In the genomic region with DNA sequence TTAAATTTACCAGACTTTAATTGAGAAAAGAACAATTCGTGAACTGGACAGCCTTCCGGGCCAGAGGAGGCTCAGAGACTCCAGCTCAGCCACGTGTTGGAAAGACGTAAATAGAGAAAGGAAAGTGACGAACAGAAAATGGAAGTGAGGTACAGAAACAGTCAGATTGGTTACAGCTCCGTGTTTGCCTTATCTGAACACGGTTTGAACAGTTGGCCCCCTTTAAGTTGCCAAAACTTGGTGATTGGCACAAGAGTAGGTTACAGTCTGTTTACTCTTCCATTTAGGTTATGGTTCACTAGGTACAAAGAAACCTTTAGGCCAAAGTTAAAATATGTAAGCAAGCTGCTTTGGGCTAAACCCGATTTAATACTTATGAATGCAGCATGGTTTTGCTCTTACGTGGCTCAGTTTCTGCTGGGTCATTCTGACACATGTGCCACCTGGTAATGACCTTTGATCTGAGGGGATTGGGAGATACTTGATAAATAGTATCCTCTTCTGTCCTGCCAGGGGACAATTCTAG, we compare ENCODE assay signal across 1 cellular context.
TF ChIP-seq lines count a peak whose summit lies in the region.

No MANE protein-coding gene starts in this region.

TF ChIP-seq in GM12878, 131 proteins besides CTCF, POLR2A, EP300 and RAD21 (continued from another document):
- TF ChIP-seq TCF7 (IDR thresholded peaks at IDR 0.05; ENCODE audit: borderline replicate concordance), result 0 out of 2 replicates have a peak, but pooled peaks have one; percentile 44
- no peak for TF ChIP-seq BMI1 (IDR thresholded peaks at IDR 0.05; ENCODE audit: borderline replicate concordance)
- no peak for TF ChIP-seq ESRRA (IDR thresholded peaks at IDR 0.05; ENCODE audit: low read length)
- TF ChIP-seq FOXM1 (IDR thresholded peaks at IDR 0.05; ENCODE audit: low read depth, low read length), result peak; percentile 43; the same call in 1 of the 2 replicates
- no peak for TF ChIP-seq YY1 (IDR thresholded peaks at IDR 0.05; ENCODE audit: low read depth, low read length)
- TF ChIP-seq FOS (IDR thresholded peaks at IDR 0.05; ENCODE audit: borderline replicate concordance, extremely low read depth, insufficient read length), result no peak
- TF ChIP-seq, protein P1, sequence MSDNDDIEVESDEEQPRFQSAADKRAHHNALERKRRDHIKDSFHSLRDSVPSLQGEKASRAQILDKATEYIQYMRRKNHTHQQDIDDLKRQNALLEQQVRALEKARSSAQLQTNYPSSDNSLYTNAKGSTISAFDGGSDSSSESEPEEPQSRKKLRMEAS (IDR thresholded peaks at IDR 0.05; ENCODE audit: low read depth, low read length), result no peak
- TF ChIP-seq RAD51 (IDR thresholded peaks at IDR 0.05), result peak; percentile 55
- TF ChIP-seq MYC (IDR thresholded peaks at IDR 0.05; ENCODE audit: insufficient read depth, insufficient read length, insufficient replicate concordance, low read length, severe bottlenecking), result no peak
- no peak for TF ChIP-seq SUPT20H (IDR thresholded peaks at IDR 0.05; ENCODE audit: borderline replicate concordance, control insufficient read depth, low read depth, low read length)
- TF ChIP-seq CBFB (IDR thresholded peaks at IDR 0.05; ENCODE audit: low read depth), result no peak
- TF ChIP-seq NRF1 (conservative IDR thresholded peaks at IDR 0.05; ENCODE audit: low read depth, low read length), result no peak
- 0 out of 2 replicates have a peak, but pooled peaks have one; percentile 41 for TF ChIP-seq RBBP5 (conservative IDR thresholded peaks at IDR 0.05)
- no peak for TF ChIP-seq TAF1 (IDR thresholded peaks at IDR 0.05; ENCODE audit: borderline replicate concordance, low read depth, low read length)
- TF ChIP-seq GABPA (IDR thresholded peaks at IDR 0.05; ENCODE audit: low read depth), result peak; percentile 57
- TF ChIP-seq CREM (IDR thresholded peaks at IDR 0.05; ENCODE audit: low read depth), result peak; percentile 43; the same call in 1 of the 2 replicates
- TF ChIP-seq TCF3 (IDR thresholded peaks at IDR 0.05; ENCODE audit: borderline replicate concordance, insufficient read depth, low read depth, low read length), result no peak
- no peak for TF ChIP-seq IRF4 (IDR thresholded peaks at IDR 0.05; ENCODE audit: low read depth, low read length)
- no peak for TF ChIP-seq EGR1 (IDR thresholded peaks at IDR 0.05; ENCODE audit: borderline replicate concordance in 1 of 2, low read depth in 2 of 2, low read length in 2 of 2)
- TF ChIP-seq, protein P2, sequence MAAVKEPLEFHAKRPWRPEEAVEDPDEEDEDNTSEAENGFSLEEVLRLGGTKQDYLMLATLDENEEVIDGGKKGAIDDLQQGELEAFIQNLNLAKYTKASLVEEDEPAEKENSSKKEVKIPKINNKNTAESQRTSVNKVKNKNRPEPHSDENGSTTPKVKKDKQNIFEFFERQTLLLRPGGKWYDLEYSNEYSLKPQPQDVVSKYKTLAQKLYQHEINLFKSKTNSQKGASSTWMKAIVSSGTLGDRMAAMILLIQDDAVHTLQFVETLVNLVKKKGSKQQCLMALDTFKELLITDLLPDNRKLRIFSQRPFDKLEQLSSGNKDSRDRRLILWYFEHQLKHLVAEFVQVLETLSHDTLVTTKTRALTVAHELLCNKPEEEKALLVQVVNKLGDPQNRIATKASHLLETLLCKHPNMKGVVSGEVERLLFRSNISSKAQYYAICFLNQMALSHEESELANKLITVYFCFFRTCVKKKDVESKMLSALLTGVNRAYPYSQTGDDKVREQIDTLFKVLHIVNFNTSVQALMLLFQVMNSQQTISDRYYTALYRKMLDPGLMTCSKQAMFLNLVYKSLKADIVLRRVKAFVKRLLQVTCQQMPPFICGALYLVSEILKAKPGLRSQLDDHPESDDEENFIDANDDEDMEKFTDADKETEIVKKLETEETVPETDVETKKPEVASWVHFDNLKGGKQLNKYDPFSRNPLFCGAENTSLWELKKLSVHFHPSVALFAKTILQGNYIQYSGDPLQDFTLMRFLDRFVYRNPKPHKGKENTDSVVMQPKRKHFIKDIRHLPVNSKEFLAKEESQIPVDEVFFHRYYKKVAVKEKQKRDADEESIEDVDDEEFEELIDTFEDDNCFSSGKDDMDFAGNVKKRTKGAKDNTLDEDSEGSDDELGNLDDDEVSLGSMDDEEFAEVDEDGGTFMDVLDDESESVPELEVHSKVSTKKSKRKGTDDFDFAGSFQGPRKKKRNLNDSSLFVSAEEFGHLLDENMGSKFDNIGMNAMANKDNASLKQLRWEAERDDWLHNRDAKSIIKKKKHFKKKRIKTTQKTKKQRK (IDR thresholded peaks at IDR 0.05; ENCODE audit: low read depth, low read length), result no peak
- no peak for TF ChIP-seq POLR2AphosphoS5 (IDR thresholded peaks at IDR 0.05; ENCODE audit: low read length)
- TF ChIP-seq, protein P3, sequence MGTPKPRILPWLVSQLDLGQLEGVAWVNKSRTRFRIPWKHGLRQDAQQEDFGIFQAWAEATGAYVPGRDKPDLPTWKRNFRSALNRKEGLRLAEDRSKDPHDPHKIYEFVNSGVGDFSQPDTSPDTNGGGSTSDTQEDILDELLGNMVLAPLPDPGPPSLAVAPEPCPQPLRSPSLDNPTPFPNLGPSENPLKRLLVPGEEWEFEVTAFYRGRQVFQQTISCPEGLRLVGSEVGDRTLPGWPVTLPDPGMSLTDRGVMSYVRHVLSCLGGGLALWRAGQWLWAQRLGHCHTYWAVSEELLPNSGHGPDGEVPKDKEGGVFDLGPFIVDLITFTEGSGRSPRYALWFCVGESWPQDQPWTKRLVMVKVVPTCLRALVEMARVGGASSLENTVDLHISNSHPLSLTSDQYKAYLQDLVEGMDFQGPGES (IDR thresholded peaks at IDR 0.05), result no peak
- peak; percentile 70 for TF ChIP-seq JUNB (IDR thresholded peaks at IDR 0.05)
- TF ChIP-seq SMAD1 (IDR thresholded peaks at IDR 0.05; ENCODE audit: low read depth, partially characterized antibody), result no peak
- TF ChIP-seq SPI1 (IDR thresholded peaks at IDR 0.05; ENCODE audit: borderline replicate concordance, insufficient read depth, low read depth, low read length), result no peak
